In genomic region chr2:121349721-121350401, GRCh38 we compare ENCODE assay signal across 12 cellular contexts.
"Had no signal": no experiment of that assay in that cellular context is flagged by ENCODE, and none has a peak within 500 bp of the region (broad histone marks: within the 10 kb centered on the region; RNA-seq: fewer than 3 reads in every experiment).

No MANE protein-coding gene starts in this region.

- H3K27ac ChIP-seq: colonic mucosa, neutrophil, parathyroid adenoma, tibial artery had no signal

- H3K4me3 Mint-ChIP-seq: activated CD4-positive, alpha-beta T cell treated with anti-CD3 and anti-CD28 coated beads for 36 hours; activated naive CD4-positive, alpha-beta T cell treated with anti-CD3 and anti-CD28 coated beads, Interleukin-2, amount 10 ng/mL, durations not matched to agents 7 days and 5 days; naive thymus-derived CD4-positive, alpha-beta T cell had no signal

- H3K27me3 Mint-ChIP-seq: activated CD4-positive, alpha-beta T cell treated with anti-CD3 and anti-CD28 coated beads for 36 hours; activated naive CD4-positive, alpha-beta T cell treated with anti-CD3 and anti-CD28 coated beads, Interleukin-2, amount 10 ng/mL, durations not matched to agents 7 days and 5 days; naive thymus-derived CD4-positive, alpha-beta T cell had no signal

- H3K4me1 ChIP-seq: colonic mucosa, tibial artery had no signal

- H3K9me3 ChIP-seq: colonic mucosa, neutrophil, tibial artery had no signal

- H3K4me3 ChIP-seq: colonic mucosa, tibial artery had no signal

- ATAC-seq: activated CD4-positive, alpha-beta T cell treated with anti-CD3 and anti-CD28 coated beads for 36 hours; naive thymus-derived CD4-positive, alpha-beta T cell had no signal

- H3K9me3 Mint-ChIP-seq: activated naive CD4-positive, alpha-beta T cell treated with anti-CD3 and anti-CD28 coated beads, Interleukin-2, amount 10 ng/mL, durations not matched to agents 7 days and 5 days; activated T-helper 2 cell treated with anti-CD3 and anti-CD28 coated beads, Interferon-gamma antibody, Interleukin-2, Interleukin-4, amounts not matched to agents 10 μg/mL and 5 μg/mL and 100 μg/mL, durations not matched to agents 14 hours and 24 hours and 36 hours; naive thymus-derived CD4-positive, alpha-beta T cell had no signal

- H3K27me3 ChIP-seq: colonic mucosa, neutrophil, tibial artery had no signal

- H3K27ac Mint-ChIP-seq: activated CD4-positive, alpha-beta T cell treated with anti-CD3 and anti-CD28 coated beads for 36 hours; activated naive CD4-positive, alpha-beta T cell treated with anti-CD3 and anti-CD28 coated beads, Interleukin-2, amount 10 ng/mL, durations not matched to agents 7 days and 5 days; activated T-helper 2 cell treated with anti-CD3 and anti-CD28 coated beads, Interferon-gamma antibody, Interleukin-2, Interleukin-4, amounts not matched to agents 10 μg/mL and 5 μg/mL and 100 μg/mL, durations not matched to agents 14 hours and 24 hours and 36 hours had no signal

- H3K4me1 Mint-ChIP-seq: activated CD4-positive, alpha-beta T cell treated with anti-CD3 and anti-CD28 coated beads for 36 hours; activated naive CD4-positive, alpha-beta T cell treated with anti-CD3 and anti-CD28 coated beads, Interleukin-2, amount 10 ng/mL, durations not matched to agents 7 days and 5 days; naive thymus-derived CD4-positive, alpha-beta T cell had no signal

- DNase-seq: activated CD4-positive, alpha-beta T cell treated with anti-CD3 and anti-CD28 coated beads for 36 hours; activated naive CD4-positive, alpha-beta T cell treated with anti-CD3 and anti-CD28 coated beads, Interleukin-2, amount 10 ng/mL, durations not matched to agents 7 days and 5 days; colonic mucosa; effector CD4-positive, alpha-beta T cell; foreskin fibroblast; left cardiac atrium; naive thymus-derived CD4-positive, alpha-beta T cell; SHP77 treated with DMSO at 0.1 percent for 48 hours; tibial artery had no signal
